ENCODE assay signal across 18 cellular contexts in genomic region chr14:24280797-24281460, GRCh38. TPM values are rescaled to one million over a fixed set of nuclear protein-coding genes. Genes with fewer than 3 reads are reported as not detected.
DNase-seq lines count a peak whose midpoint lies in the region; ATAC-seq and TF ChIP-seq lines count a peak whose summit lies in the region.
"Had no signal": no experiment of that assay in that cellular context is flagged by ENCODE, and none has a peak within 500 bp of the region (broad histone marks: within the 10 kb centered on the region; RNA-seq: fewer than 3 reads in every experiment).

No MANE protein-coding gene starts in this region.

- peaks cover 4 to 10% of the 10 kb centered on the region in 2 donors for H3K36me3 Mint-ChIP-seq in CD14-positive monocyte
- H3K36me3 Mint-ChIP-seq in activated T-helper 17 cell treated with anti-CD3 and anti-CD28 coated beads, Interleukin-2, amount 50 U/mL, for 72 hours (ENCODE audit: low read depth) = no peaks in the 10 kb centered on the region
- no peaks in the 10 kb centered on the region for H3K36me3 Mint-ChIP-seq in activated CD4-positive, alpha-beta memory T cell treated with anti-CD3 and anti-CD28 coated beads, Interleukin-2, amount 10 ng/mL, durations not matched to agents 7 days and 5 days (ENCODE audit: low read depth)
- H3K36me3 Mint-ChIP-seq: brain had no signal

- 80% methylated on average over 6 of the region's 6 CpGs for WGBS in right cardiac atrium

- H3K9me3 Mint-ChIP-seq in CD14-positive monocyte = peaks cover 0 to 5% (median 0%) of the 10 kb centered on the region in 7 donors
- peaks cover 3% of the 10 kb centered on the region for H3K9me3 Mint-ChIP-seq in activated T-helper 17 cell treated with anti-CD3 and anti-CD28 coated beads, Interleukin-2, amount 50 U/mL, for 72 hours
- no peaks in the 10 kb centered on the region for H3K9me3 Mint-ChIP-seq in activated CD4-positive, alpha-beta memory T cell treated with anti-CD3 and anti-CD28 coated beads, Interleukin-2, amount 10 ng/mL, durations not matched to agents 7 days and 5 days
- H3K9me3 Mint-ChIP-seq: activated T-helper 2 cell treated with anti-CD3 and anti-CD28 coated beads, Interferon-gamma antibody, Interleukin-2, Interleukin-4, amounts not matched to agents 10 μg/mL and 5 μg/mL and 100 μg/mL, durations not matched to agents 14 hours and 24 hours and 36 hours; brain; T-helper 2 cell treated with Interferon-gamma antibody and Interleukin-4, amounts not matched to agents 5 μg/mL and 100 μg/mL, for 36 hours had no signal

- TF ChIP-seq CTCF in CD14-positive monocyte (IDR thresholded peaks at IDR 0.05) = no peak

- H3K27ac ChIP-seq in right cardiac atrium (ENCODE audit: low read length) = no peak overlapping the region
- H3K27ac ChIP-seq: hepatocyte, right lobe of liver, stomach had no signal

- no peaks in the 10 kb centered on the region for H3K27me3 ChIP-seq in right cardiac atrium (ENCODE audit: control insufficient read depth, insufficient read depth)
- H3K27me3 ChIP-seq: BE2C, hepatocyte, right lobe of liver, stomach had no signal

- peaks cover 2% of the 10 kb centered on the region for H3K4me1 ChIP-seq in right cardiac atrium (ENCODE audit: control insufficient read depth, insufficient read depth, low read length)
- H3K4me1 ChIP-seq: right lobe of liver had no signal

- no peak overlapping the region for H3K4me3 Mint-ChIP-seq in CD14-positive monocyte
- H3K4me3 Mint-ChIP-seq in activated T-helper 17 cell treated with anti-CD3 and anti-CD28 coated beads, Interleukin-2, amount 50 U/mL, for 72 hours = no peak overlapping the region
- no peak overlapping the region for H3K4me3 Mint-ChIP-seq in activated CD4-positive, alpha-beta memory T cell treated with anti-CD3 and anti-CD28 coated beads, Interleukin-2, amount 10 ng/mL, durations not matched to agents 7 days and 5 days
- H3K4me3 Mint-ChIP-seq: brain; naive thymus-derived CD4-positive, alpha-beta T cell; T-helper 2 cell treated with Interferon-gamma antibody and Interleukin-4, amounts not matched to agents 5 μg/mL and 100 μg/mL, for 36 hours had no signal

- peaks cover 71% of the 10 kb centered on the region for H3K4me1 Mint-ChIP-seq in CD14-positive monocyte
- peaks cover 30% of the 10 kb centered on the region for H3K4me1 Mint-ChIP-seq in activated T-helper 17 cell treated with anti-CD3 and anti-CD28 coated beads, Interleukin-2, amount 50 U/mL, for 72 hours
- H3K4me1 Mint-ChIP-seq in activated CD4-positive, alpha-beta memory T cell treated with anti-CD3 and anti-CD28 coated beads, Interleukin-2, amount 10 ng/mL, durations not matched to agents 7 days and 5 days = peaks cover 22% of the 10 kb centered on the region
- H3K4me1 Mint-ChIP-seq: brain had no signal

- ATAC-seq in activated T-helper 17 cell treated with anti-CD3 and anti-CD28 coated beads, Interleukin-2, amount 50 U/mL, for 72 hours (replicated peaks) = no peak
- peak; percentile 25 to 36 for ATAC-seq in right cardiac atrium
- ATAC-seq: left lobe of liver; naive thymus-derived CD4-positive, alpha-beta T cell had no signal

- no peaks in the 10 kb centered on the region for H3K9me3 ChIP-seq in right cardiac atrium (ENCODE audit: control insufficient read depth, low read length)
- H3K9me3 ChIP-seq: BE2C, right lobe of liver, stomach had no signal

- intact Hi-C loops in CD14-positive monocyte (cut with micrococcal nuclease) = no loop called here
- intact Hi-C loops in right cardiac atrium (cut with DNase I) = no loop called here

- CTCF ChIA-PET in activated CD4-positive, alpha-beta memory T cell treated with anti-CD3 and anti-CD28 coated beads, Interleukin-2, amount 10 ng/mL, durations not matched to agents 7 days and 5 days (lab: Charles Lee) = interaction anchor here (1.2 to 3.1 kb wide), 7 partner anchors 10 to 52 kb away, joined by 3 to 24 read pairs (median 8); partner anchors contain the start of genes CIDEB and RABGGTA

- POLR2A ChIA-PET in activated CD4-positive, alpha-beta memory T cell treated with anti-CD3 and anti-CD28 coated beads, Interleukin-2, amount 10 ng/mL, durations not matched to agents 7 days and 5 days (lab: Charles Lee) = interaction anchor here (1.0 to 1.6 kb wide), 5 partner anchors 8 to 38 kb away, joined by 3 to 9 read pairs (median 4); partner anchors contain the start of genes RABGGTA and TINF2

- H3K27me3 Mint-ChIP-seq in CD14-positive monocyte (ENCODE audit: low read depth in 3 of 3) = peaks cover 0 to 4% (median 3%) of the 10 kb centered on the region in 3 donors
- no peaks in the 10 kb centered on the region for H3K27me3 Mint-ChIP-seq in activated T-helper 17 cell treated with anti-CD3 and anti-CD28 coated beads, Interleukin-2, amount 50 U/mL, for 72 hours
- peaks cover 6% of the 10 kb centered on the region for H3K27me3 Mint-ChIP-seq in activated CD4-positive, alpha-beta memory T cell treated with anti-CD3 and anti-CD28 coated beads, Interleukin-2, amount 10 ng/mL, durations not matched to agents 7 days and 5 days
- H3K27me3 Mint-ChIP-seq: naive thymus-derived CD4-positive, alpha-beta T cell had no signal

- no peak overlapping the region for H3K4me3 ChIP-seq in right cardiac atrium (ENCODE audit: low read length)
- H3K4me3 ChIP-seq: hepatocyte, right lobe of liver, stomach had no signal

- DNase-seq in CD14-positive monocyte (ENCODE audit: low spot score) (no peak), right cardiac atrium (peak in 1 of 3 donors; percentile 55), NCI-H2081 treated with DMSO at 0.1 percent for 48 hours (lab: John Stamatoyannopoulos, UW) (no peak), activated T-cell treated with anti-CD3 and anti-CD28 coated beads for 4 hours (no peak)
- DNase-seq in activated CD4-positive, alpha-beta memory T cell treated with anti-CD3 and anti-CD28 coated beads, Interleukin-2, amount 10 ng/mL, durations not matched to agents 7 days and 5 days = no peak
- DNase-seq: activated CD4-positive, alpha-beta T cell treated with anti-CD3 and anti-CD28 coated beads, Interleukin-2, amount 50 U/mL, for 1 hour; BE2C; MM.1S; naive thymus-derived CD4-positive, alpha-beta T cell; NCI-H2107; right lobe of liver; stomach had no signal

- peak overlapping the region; percentile 15 to 93 (median 83) for H3K27ac Mint-ChIP-seq in CD14-positive monocyte
- H3K27ac Mint-ChIP-seq in activated T-helper 17 cell treated with anti-CD3 and anti-CD28 coated beads, Interleukin-2, amount 50 U/mL, for 72 hours = peak overlapping the region; percentile 77
- no peak overlapping the region for H3K27ac Mint-ChIP-seq in activated CD4-positive, alpha-beta memory T cell treated with anti-CD3 and anti-CD28 coated beads, Interleukin-2, amount 10 ng/mL, durations not matched to agents 7 days and 5 days
- H3K27ac Mint-ChIP-seq: activated T-helper 2 cell treated with anti-CD3 and anti-CD28 coated beads, Interferon-gamma antibody, Interleukin-2, Interleukin-4, amounts not matched to agents 10 μg/mL and 5 μg/mL and 100 μg/mL, durations not matched to agents 14 hours and 24 hours and 36 hours; T-helper 2 cell treated with Interferon-gamma antibody and Interleukin-4, amounts not matched to agents 5 μg/mL and 100 μg/mL, for 36 hours had no signal

RNA-seq across cellular contexts. Expression of gene RABGGTA, which starts 9.5 kb away (rescaled TPM):
- 10 to 100 TPM; 34.5 to 35.4 TPM for polyA plus RNA-seq in CD14-positive monocyte
- 10 to 100 TPM; 61.0 to 68.3 TPM for total RNA-seq in activated T-helper 17 cell treated with anti-CD3 and anti-CD28 coated beads, Interleukin-2, amount 50 U/mL, for 72 hours
- total RNA-seq in right cardiac atrium = 10 to 100 TPM; 18.1 to 21.4 (median 20.8) TPM
- 20.7 TPM for polyA plus RNA-seq in right cardiac atrium
- 10 to 100 TPM; 40.2 to 41.0 TPM for total RNA-seq in activated CD4-positive, alpha-beta memory T cell treated with anti-CD3 and anti-CD28 coated beads, Interleukin-2, amount 10 ng/mL, durations not matched to agents 7 days and 5 days

RNA-seq across cellular contexts. Expression of gene TGM1, which starts 18.0 kb away (rescaled TPM):
- not detected for polyA plus RNA-seq in CD14-positive monocyte
- total RNA-seq in activated T-helper 17 cell treated with anti-CD3 and anti-CD28 coated beads, Interleukin-2, amount 50 U/mL, for 72 hours = 10 to 100 TPM; 16.1 to 18.2 TPM
- 1 to 10 TPM in 1 of 4 donors, under 1 TPM in 3; 0.36 to 2.0 (median 0.58) TPM for total RNA-seq in right cardiac atrium
- 0.16 TPM for polyA plus RNA-seq in right cardiac atrium
- 1 to 10 TPM; 4.0 to 4.4 TPM for total RNA-seq in activated CD4-positive, alpha-beta memory T cell treated with anti-CD3 and anti-CD28 coated beads, Interleukin-2, amount 10 ng/mL, durations not matched to agents 7 days and 5 days
- polyA plus RNA-seq: naive thymus-derived CD4-positive, alpha-beta T cell had no signal

RNA-seq across cellular contexts. Expression of gene DHRS1, which starts 18.7 kb away (rescaled TPM):
- polyA plus RNA-seq in CD14-positive monocyte = 10 to 100 TPM; 31.6 to 48.8 TPM
- 10 to 100 TPM; 12.6 to 14.2 TPM for total RNA-seq in activated T-helper 17 cell treated with anti-CD3 and anti-CD28 coated beads, Interleukin-2, amount 50 U/mL, for 72 hours
- 10 to 100 TPM in 2 of 4 donors, 1 to 10 TPM in 2; 5.9 to 12.0 (median 10.4) TPM for total RNA-seq in right cardiac atrium
- 7.2 TPM for polyA plus RNA-seq in right cardiac atrium
- total RNA-seq in activated CD4-positive, alpha-beta memory T cell treated with anti-CD3 and anti-CD28 coated beads, Interleukin-2, amount 10 ng/mL, durations not matched to agents 7 days and 5 days = 10 to 100 TPM; 31.6 to 33.4 TPM

RNA-seq across cellular contexts. Expression of gene NOP9, which starts 18.7 kb away (rescaled TPM):
- polyA plus RNA-seq in CD14-positive monocyte (1 to 10 TPM; 1.2 to 1.3 TPM), right cardiac atrium (9.6 TPM)
- 10 to 100 TPM; 21.2 to 42.2 TPM for total RNA-seq in activated T-helper 17 cell treated with anti-CD3 and anti-CD28 coated beads, Interleukin-2, amount 50 U/mL, for 72 hours
- total RNA-seq in right cardiac atrium = 10 to 100 TPM; 19.2 to 20.3 (median 19.6) TPM
- 10 to 100 TPM; 25.8 to 27.7 TPM for total RNA-seq in activated CD4-positive, alpha-beta memory T cell treated with anti-CD3 and anti-CD28 coated beads, Interleukin-2, amount 10 ng/mL, durations not matched to agents 7 days and 5 days

RNA-seq across cellular contexts. Expression of gene CIDEB, which starts 26.8 kb away (rescaled TPM):
- polyA plus RNA-seq in CD14-positive monocyte = 10 to 100 TPM; 36.4 to 63.8 TPM
- 10 to 100 TPM; 14.9 to 28.1 TPM for total RNA-seq in activated T-helper 17 cell treated with anti-CD3 and anti-CD28 coated beads, Interleukin-2, amount 50 U/mL, for 72 hours
- 1 to 10 TPM; 5.8 to 8.5 (median 6.9) TPM for total RNA-seq in right cardiac atrium
- polyA plus RNA-seq in right cardiac atrium = 3.6 TPM
- 10 to 100 TPM; 38.4 to 39.6 TPM for total RNA-seq in activated CD4-positive, alpha-beta memory T cell treated with anti-CD3 and anti-CD28 coated beads, Interleukin-2, amount 10 ng/mL, durations not matched to agents 7 days and 5 days
